15 cellular contexts compared by ENCODE assay signal in the genomic region with DNA sequence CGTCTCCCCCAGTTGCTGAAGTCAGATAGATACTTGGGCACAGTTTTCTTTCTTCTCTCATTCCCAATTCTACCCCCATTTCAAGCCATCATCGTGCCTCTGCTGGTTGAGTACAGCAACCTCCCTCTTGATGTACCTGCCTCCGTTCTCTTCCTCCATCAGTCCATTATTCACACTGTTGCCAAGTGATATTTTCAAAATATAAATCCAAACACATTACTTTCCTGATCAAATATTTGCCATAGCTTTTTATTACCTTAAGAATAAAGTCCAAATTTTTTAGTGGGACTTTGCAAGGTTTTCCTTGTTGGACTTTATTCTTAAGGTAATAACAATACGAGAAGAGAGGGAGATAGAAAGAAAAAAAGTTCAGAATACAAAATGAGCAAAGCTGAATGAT.
"Had no signal": no experiment of that assay in that cellular context is flagged by ENCODE, and none has a peak within 500 bp of the region (broad histone marks: within the 10 kb centered on the region; RNA-seq: fewer than 3 reads in every experiment).

No MANE protein-coding gene starts in this region.

- ATAC-seq: gastroesophageal sphincter, natural killer cell had no signal

- H3K36me3 ChIP-seq: esophagus squamous epithelium, gastroesophageal sphincter, right atrium auricular region, sigmoid colon, suprapubic skin, thyroid gland, upper lobe of left lung, uterus had no signal

- DNase-seq: dermis blood vessel endothelial cell; esophagus squamous epithelium; foreskin fibroblast; glutamatergic neuron; natural killer cell; sigmoid colon; stimulated activated CD4-positive, alpha-beta T cell treated with anti-CD3 and anti-CD28 coated beads, Interleukin-2, amount 100 ng/mL, for 48 hours; stimulated activated naive CD8-positive, alpha-beta T cell treated with anti-CD3 and anti-CD28 coated beads, Interleukin-15, Interleukin-2, amounts not matched to agents 100 U/mL and 50 U/mL, for 24 hours; thyroid gland; upper lobe of left lung; uterus had no signal

- H3K27ac ChIP-seq: esophagus squamous epithelium, gastroesophageal sphincter, right atrium auricular region, sigmoid colon, skin epidermis, suprapubic skin, thyroid gland, upper lobe of left lung, uterus had no signal

- H3K27me3 ChIP-seq: gastroesophageal sphincter, right atrium auricular region, sigmoid colon, suprapubic skin, thyroid gland, upper lobe of left lung, uterus had no signal

- H3K4me1 ChIP-seq: esophagus squamous epithelium, gastroesophageal sphincter, right atrium auricular region, sigmoid colon, thyroid gland, upper lobe of left lung, uterus had no signal

- H3K9me3 ChIP-seq: esophagus squamous epithelium, gastroesophageal sphincter, right atrium auricular region, sigmoid colon, suprapubic skin, thyroid gland, upper lobe of left lung, uterus had no signal

- H3K4me3 ChIP-seq: esophagus squamous epithelium, gastroesophageal sphincter, right atrium auricular region, sigmoid colon, skin epidermis, suprapubic skin, thyroid gland, upper lobe of left lung, uterus had no signal
